16 cellular contexts compared by ENCODE assay signal in the genomic region with DNA sequence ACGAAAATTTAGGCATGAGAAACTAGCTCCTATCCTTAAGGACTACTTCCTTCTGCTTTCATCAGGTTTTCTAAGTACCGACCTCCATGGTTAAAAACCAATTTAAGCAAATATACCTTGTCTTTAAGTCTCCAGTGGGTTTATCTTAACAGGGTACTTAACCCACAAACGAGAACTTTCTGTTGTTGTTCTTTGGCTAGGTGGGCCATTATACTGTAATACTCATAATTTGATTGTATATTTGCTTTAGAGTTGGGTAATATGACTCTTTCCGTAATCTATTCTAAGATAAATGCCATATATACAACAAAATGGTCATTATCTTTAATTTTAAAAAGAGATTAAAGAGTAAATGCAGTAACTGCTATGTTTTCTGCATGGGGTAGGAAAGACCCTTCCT. TPM values are rescaled to one million over a fixed set of nuclear protein-coding genes. Genes with fewer than 3 reads are reported as not detected.
DNase-seq lines count a peak whose midpoint lies in the region; ATAC-seq, FAIRE-seq and TF ChIP-seq lines count a peak whose summit lies in the region.
"Had no signal": no experiment of that assay in that cellular context is flagged by ENCODE, and none has a peak within 500 bp of the region (broad histone marks: within the 10 kb centered on the region; RNA-seq: fewer than 3 reads in every experiment).

No MANE protein-coding gene starts in this region.

- H3K4me2 ChIP-seq in H9 (ENCODE audit: insufficient read depth, insufficient read length, low read length): no peak overlapping the region
- peak overlapping the region; percentile 9 for H3K4me2 ChIP-seq in keratinocyte (ENCODE audit: control insufficient read depth, extremely low read depth, insufficient read depth, low read depth, low read length)
- no peak overlapping the region for H3K4me2 ChIP-seq in trophoblast cell (ENCODE audit: low read length)
- H3K4me2 ChIP-seq: GM23338 had no signal

- H3K18ac ChIP-seq in H9 (ENCODE audit: insufficient read length, low read depth, low read length) (no peak overlapping the region), trophoblast cell (ENCODE audit: low read length) (no peak overlapping the region)

- H3K56ac ChIP-seq in H9 (ENCODE audit: insufficient read length, low read depth, low read length): no peak overlapping the region

- BruUV-seq in Panc1 (replicated peaks; lab: Mats Ljungman, UMichigan): no TSS peak

- H3K14ac ChIP-seq in H9 (ENCODE audit: insufficient read depth, low read length): no peak overlapping the region
- no peak overlapping the region for H3K14ac ChIP-seq in trophoblast cell (ENCODE audit: low read length)

- H4K20me1 ChIP-seq in H9 (ENCODE audit: control insufficient read depth, insufficient read depth, insufficient read length) (no peaks in the 10 kb centered on the region), keratinocyte (ENCODE audit: control insufficient read depth, extremely low read depth, insufficient read depth, low read length) (no peaks in the 10 kb centered on the region)

- POLR2A ChIA-PET in Panc1 (lab: Charles Lee): interaction anchor here (0.5 kb wide), 1 partner anchor 17 kb away, joined by 4 read pairs; no protein-coding TSS in a partner anchor

- H3K9me3 Mint-ChIP-seq in H9: no peaks in the 10 kb centered on the region
- no peaks in the 10 kb centered on the region for H3K9me3 Mint-ChIP-seq in stimulated activated naive B cell treated with anti-CD40 and anti-IgM and Interleukin-4, amounts not matched to agents 10 μg/mL and 1 μg/mL and 100 μg/mL, for 72 hours
- H3K9me3 Mint-ChIP-seq: CD4-positive, alpha-beta T cell; GM23338 had no signal

- WGBS in H9 (ENCODE audit: extremely low coverage, insufficient read length, low lambda C conversion rate): no CpG with 5 or more reads among the region's 4 CpGs
- WGBS in trophoblast cell (ENCODE audit: extremely low coverage, insufficient coverage, insufficient read length): no CpG with 5 or more reads among the region's 4 CpGs

- ATAC-seq in Panc1: no peak
- no peak for ATAC-seq in stimulated activated naive B cell treated with anti-CD40 and anti-IgM and Interleukin-4, amounts not matched to agents 10 μg/mL and 1 μg/mL and 100 μg/mL, for 72 hours (replicated peaks)

- H3K4ac ChIP-seq in H9 (ENCODE audit: low read depth, low read length) (no peak overlapping the region), trophoblast cell (ENCODE audit: low read depth, low read length) (peak overlapping the region; percentile 28)

- no peaks in the 10 kb centered on the region for H3K36me3 Mint-ChIP-seq in H9 (ENCODE audit: insufficient read depth in 1 of 3, low read depth in 3 of 3)
- H3K36me3 Mint-ChIP-seq in stimulated activated naive B cell treated with anti-CD40 and anti-IgM and Interleukin-4, amounts not matched to agents 10 μg/mL and 1 μg/mL and 100 μg/mL, for 72 hours: no peaks in the 10 kb centered on the region

- no peak overlapping the region for H2BK5ac ChIP-seq in H9 (ENCODE audit: insufficient read length, low read length)
- no peak overlapping the region for H2BK5ac ChIP-seq in trophoblast cell (ENCODE audit: low read depth, low read length, poor library complexity)

- TF ChIP-seq CTCF in H9 (conservative IDR thresholded peaks at IDR 0.05) (no peak), Panc1 (IDR thresholded peaks at IDR 0.05) (no peak), keratinocyte (optimal IDR thresholded peaks at IDR 0.05 in 1 of 3, IDR thresholded peaks at IDR 0.05 in 1 of 3, conservative IDR thresholded peaks at IDR 0.05 in 1 of 3; ENCODE audit: extremely low read depth in 1 of 3, insufficient read depth in 2 of 3, low read length in 3 of 3) (no peak)

- H3K27ac Mint-ChIP-seq in H9: no peak overlapping the region
- H3K27ac Mint-ChIP-seq in stimulated activated naive B cell treated with anti-CD40 and anti-IgM and Interleukin-4, amounts not matched to agents 10 μg/mL and 1 μg/mL and 100 μg/mL, for 72 hours: no peak overlapping the region
- H3K27ac Mint-ChIP-seq: B cell; CD4-positive, alpha-beta T cell had no signal

- H2BK15ac ChIP-seq in H9 (ENCODE audit: low read depth, low read length): no peak overlapping the region

- H2AFZ ChIP-seq in H9 (ENCODE audit: low read length) (no peak overlapping the region), keratinocyte (ENCODE audit: control insufficient read depth, low read length) (no peak overlapping the region), trophoblast cell (ENCODE audit: insufficient read depth, low read length, poor library complexity) (no peak overlapping the region)
- H2AFZ ChIP-seq: GM23338 had no signal

- in situ Hi-C loops in Panc1 (cut with HindIII; ENCODE audit: low pct_unique_long_range_greater_than_20kb, low sequenced_read_pairs): no loop called here

- intact Hi-C loops in Panc1 (cut with micrococcal nuclease; ENCODE audit: unreplicated experiment): no loop called here

- no peak for FAIRE-seq in keratinocyte (lab: Jason Lieb, UNC)
- FAIRE-seq: A204.1 had no signal

- H4K8ac ChIP-seq in H9 (replicated peaks; ENCODE audit: insufficient read length, low read depth, low read length): no peak overlapping the region
- no peak overlapping the region for H4K8ac ChIP-seq in trophoblast cell (ENCODE audit: low read depth, low read length)

- H3K4me1 ChIP-seq in H9 (ENCODE audit: insufficient read depth, low read length) (peaks cover 4% of the 10 kb centered on the region; the same call in 1 of the 2 replicates), Panc1 (ENCODE audit: control insufficient read depth, insufficient read depth, low read length) (peaks cover 54% of the 10 kb centered on the region), keratinocyte (ENCODE audit: control insufficient read depth, extremely low read depth, insufficient read depth, low read length) (peaks cover 6% of the 10 kb centered on the region), trophoblast cell (ENCODE audit: control insufficient read depth in 1 of 2, insufficient read depth in 2 of 2, low read length in 2 of 2) (peaks cover 0 to 3% of the 10 kb centered on the region in 2 experiments)

- no peaks in the 10 kb centered on the region for H3K36me3 ChIP-seq in Panc1 (ENCODE audit: control insufficient read depth, insufficient read depth, low read length)
- H3K36me3 ChIP-seq in keratinocyte (ENCODE audit: control insufficient read depth in 2 of 2, extremely low read depth in 1 of 2, insufficient read depth in 2 of 2, low read length in 2 of 2): no peaks in the 10 kb centered on the region
- H3K36me3 ChIP-seq in trophoblast cell (ENCODE audit: control insufficient read depth in 1 of 2, insufficient read depth in 2 of 2, low read length in 2 of 2): no peaks in the 10 kb centered on the region
- H3K36me3 ChIP-seq: HAP-1 had no signal

- no peak overlapping the region for H3K4me3 Mint-ChIP-seq in H9
- H3K4me3 Mint-ChIP-seq in stimulated activated naive B cell treated with anti-CD40 and anti-IgM and Interleukin-4, amounts not matched to agents 10 μg/mL and 1 μg/mL and 100 μg/mL, for 72 hours: no peak overlapping the region
- H3K4me3 Mint-ChIP-seq: B cell; CD4-positive, alpha-beta T cell; GM23338 had no signal

- no peak overlapping the region for H4K5ac ChIP-seq in H9 (ENCODE audit: insufficient read length, low read depth, low read length)

- H3K27me3 ChIP-seq in H9 (ENCODE audit: insufficient read depth, low read length) (no peaks in the 10 kb centered on the region), Panc1 (ENCODE audit: control insufficient read depth, insufficient read depth, low read length) (no peaks in the 10 kb centered on the region), keratinocyte (ENCODE audit: control insufficient read depth, extremely low read depth, insufficient read depth, low read length) (no peaks in the 10 kb centered on the region), trophoblast cell (ENCODE audit: insufficient read depth, low read length) (no peaks in the 10 kb centered on the region)

- H2AK5ac ChIP-seq in H9 (ENCODE audit: insufficient read length, low read length) (no peak overlapping the region), trophoblast cell (ENCODE audit: low read length) (no peak overlapping the region)

- no peak overlapping the region for H3K23ac ChIP-seq in H9 (ENCODE audit: insufficient read length, low read depth, low read length)
- no peak overlapping the region for H3K23ac ChIP-seq in trophoblast cell (ENCODE audit: low read length)

- H3K27ac ChIP-seq in H9 (ENCODE audit: insufficient read length, low read depth, low read length) (no peak overlapping the region), Panc1 (ENCODE audit: low read length) (peak overlapping the region; percentile 2; the same call in 1 of the 2 replicates), keratinocyte (ENCODE audit: control insufficient read depth, insufficient read depth, low read length) (no peak overlapping the region), trophoblast cell (ENCODE audit: low read depth, low read length) (no peak overlapping the region)
- H3K27ac ChIP-seq: HL-60 had no signal

- dilution Hi-C loops in keratinocyte (cut with MboI; ENCODE audit: extremely low pct_ligation_motif_present, low sequenced_read_pairs): no loop called here

- H3K23me2 ChIP-seq in H9 (ENCODE audit: insufficient read length, low read depth, low read length, poor library complexity, severe bottlenecking): no peaks in the 10 kb centered on the region

- H3K9me3 ChIP-seq in H9 (ENCODE audit: control insufficient read depth, low read depth, low read length) (no peaks in the 10 kb centered on the region), Panc1 (ENCODE audit: control insufficient read depth, insufficient read depth, low read depth, low read length) (no peaks in the 10 kb centered on the region), keratinocyte (ENCODE audit: control insufficient read depth, low read depth, low read length) (no peaks in the 10 kb centered on the region), trophoblast cell (ENCODE audit: insufficient read depth, low read depth, low read length) (no peaks in the 10 kb centered on the region)
- H3K9me3 ChIP-seq: HAP-1 had no signal

- H3K27me3 Mint-ChIP-seq in H9 (ENCODE audit: low read depth): no peaks in the 10 kb centered on the region
- peaks cover 0 to 13% of the 10 kb centered on the region in 2 donors for H3K27me3 Mint-ChIP-seq in stimulated activated naive B cell treated with anti-CD40 and anti-IgM and Interleukin-4, amounts not matched to agents 10 μg/mL and 1 μg/mL and 100 μg/mL, for 72 hours

- H3K9ac ChIP-seq in H9 (ENCODE audit: extremely low read depth, insufficient read length, low read length): no peak overlapping the region
- no peak overlapping the region for H3K9ac ChIP-seq in keratinocyte (ENCODE audit: control insufficient read depth, extremely low read depth, insufficient read depth, low read length)
- no peak overlapping the region for H3K9ac ChIP-seq in trophoblast cell (ENCODE audit: low read length)

- H4K12ac ChIP-seq in trophoblast cell (ENCODE audit: low read depth, low read length): no peak overlapping the region

- H3K79me2 ChIP-seq in H9 (ENCODE audit: insufficient read depth, low read length) (peaks cover 8% of the 10 kb centered on the region; the same call in 1 of the 2 replicates), keratinocyte (ENCODE audit: control insufficient read depth, insufficient read depth, low read length) (peaks cover 38% of the 10 kb centered on the region), trophoblast cell (ENCODE audit: control insufficient read depth, insufficient read depth, low read length, poor library complexity) (peaks cover 5% of the 10 kb centered on the region)

- H3T11ph ChIP-seq in H9 (ENCODE audit: low read length): no peak overlapping the region

- H2BK20ac ChIP-seq in H9 (ENCODE audit: low read depth, low read length, poor library complexity, severe bottlenecking): peak overlapping the region; percentile 13

- H2BK120ac ChIP-seq in H9 (ENCODE audit: low read depth, low read length, poor library complexity, severe bottlenecking) (no peak overlapping the region), trophoblast cell (ENCODE audit: insufficient read depth, low read length, poor library complexity) (no peak overlapping the region)

- no peaks in the 10 kb centered on the region for H3K9me1 ChIP-seq in keratinocyte (ENCODE audit: control insufficient read depth, extremely low read depth, insufficient read depth, low read length)

- H3K4me3 ChIP-seq in Panc1 (ENCODE audit: low read depth in 2 of 2, low read length in 2 of 2) (no peak overlapping the region), keratinocyte (ENCODE audit: control insufficient read depth in 2 of 3, extremely low read depth in 1 of 3, insufficient read depth in 2 of 3, low read depth in 1 of 3, low read length in 3 of 3) (no peak overlapping the region), trophoblast cell (ENCODE audit: low read depth, low read length) (no peak overlapping the region)
- H3K4me3 ChIP-seq: GM23338, HAP-1 had no signal

- no peak overlapping the region for H2BK12ac ChIP-seq in H9 (ENCODE audit: insufficient read length, low read depth, low read length)
- H2BK12ac ChIP-seq in trophoblast cell (ENCODE audit: low read length): no peak overlapping the region

- DNase-seq in H9 (no peak), Panc1 (ENCODE audit: low read depth, low spot score) (no peak), keratinocyte (ENCODE audit: low read depth, low spot score) (no peak), trophoblast cell (no peak), NCI-H146 (lab: John Stamatoyannopoulos, UW) (no peak)
- DNase-seq in stimulated activated CD4-positive, alpha-beta T cell treated with anti-CD3 and anti-CD28 coated beads, Interleukin-2, amount 100 ng/mL, for 48 hours: no peak
- DNase-seq in stimulated activated naive B cell treated with anti-CD40 and anti-IgM and Interleukin-4, amounts not matched to agents 10 μg/mL and 1 μg/mL and 100 μg/mL, for 72 hours: no peak
- DNase-seq: C1 segment of cervical spinal cord; Calu3; CD4-positive, alpha-beta T cell; DMS 273 treated with DMSO at 0.1 percent for 48 hours had no signal

- CTCF ChIA-PET in Panc1 (lab: Charles Lee): no interaction called here

- peaks cover under 1% of the 10 kb centered on the region for H3K79me1 ChIP-seq in H9 (ENCODE audit: insufficient read depth, low read depth, low read length, poor library complexity, severe bottlenecking)
- H3K79me1 ChIP-seq in trophoblast cell (ENCODE audit: low read length): no peaks in the 10 kb centered on the region

- no peak overlapping the region for H4K91ac ChIP-seq in H9 (ENCODE audit: insufficient read length, low read depth, low read length)
- H4K91ac ChIP-seq in trophoblast cell (ENCODE audit: low read depth, low read length): no peak overlapping the region

- peaks cover 33 to 38% of the 10 kb centered on the region in 2 experiments for H3K4me1 Mint-ChIP-seq in H9
- no peaks in the 10 kb centered on the region for H3K4me1 Mint-ChIP-seq in stimulated activated naive B cell treated with anti-CD40 and anti-IgM and Interleukin-4, amounts not matched to agents 10 μg/mL and 1 μg/mL and 100 μg/mL, for 72 hours
- H3K4me1 Mint-ChIP-seq: B cell had no signal

RNA-seq across cellular contexts. Expression of gene RASSF8, which starts 21.6 kb away (rescaled TPM):
- 38.8 and 40.6 TPM in 2 replicates for total RNA-seq in H9 (2021)
- total RNA-seq in Panc1 (2021; ENCODE audit: unreplicated experiment): 103 TPM
- polyA plus RNA-seq in Panc1 (2012; ENCODE audit: insufficient read length): 32.3 TPM
- 5.5 to 10.9 TPM (median 10.5 TPM) in 3 replicates for polyA plus RNA-seq in keratinocyte
- polyA plus RNA-seq in keratinocyte (2011; ENCODE audit: low read depth): 6.5 TPM
- polyA plus RNA-seq in keratinocyte (2011; cell fraction: cytosol; rRNA removed): 5.9 and 7.1 TPM in 2 replicates
- 5.9 and 7.7 TPM in 2 replicates for polyA plus RNA-seq in keratinocyte (2011; cell fraction: nucleus; rRNA removed)
- polyA plus RNA-seq in keratinocyte (2012; ENCODE audit: low replicate concordance): 2.6 and 12.8 TPM in 2 replicates
- polyA minus RNA-seq in keratinocyte: 5.8 to 32.1 TPM (median 14.6 TPM) in 3 replicates
- 14.8 TPM for polyA minus RNA-seq in keratinocyte (2011; cell fraction: cytosol; rRNA and poly(A)+ RNA removed)
- polyA minus RNA-seq in keratinocyte (2011; cell fraction: nucleus; rRNA and poly(A)+ RNA removed): 10.3 and 19.9 TPM in 2 replicates
- polyA plus RNA-seq in trophoblast cell (2013): 19.0 and 19.7 TPM in 2 replicates
